Comparison of ENCODE assay signal across 25 cellular contexts in genomic region chr3:141449424-141449823, GRCh38. TPM values are rescaled to one million over a fixed set of nuclear protein-coding genes. Genes with fewer than 3 reads are reported as not detected.
DNase-seq lines count a peak whose midpoint lies in the region; ATAC-seq, FAIRE-seq and TF ChIP-seq lines count a peak whose summit lies in the region.
"Had no signal": no experiment of that assay in that cellular context is flagged by ENCODE, and none has a peak within 500 bp of the region (broad histone marks: within the 10 kb centered on the region; RNA-seq: fewer than 3 reads in every experiment).

No MANE protein-coding gene starts in this region.

- H3K4me3 ChIP-seq in cardiac muscle cell (no peak overlapping the region), mesodermal cell (ENCODE audit: extremely low read depth, insufficient read depth, low read length, poor library complexity, severe bottlenecking) (no peak overlapping the region), transverse colon (no peak overlapping the region)
- H3K4me3 ChIP-seq: esophagus squamous epithelium had no signal

- ATAC-seq in HG03442 (IDR thresholded peaks at IDR 0.05; ENCODE audit: unreplicated experiment): no peak
- ATAC-seq: activated T-cell treated with anti-CD3 and anti-CD28 coated beads, Interleukin-2, amount 50 U/mL, for 4 hours; effector memory CD8-positive, alpha-beta T cell; left colon had no signal

- TF ChIP-seq EP300 in transverse colon (IDR thresholded peaks at IDR 0.05; ENCODE audit: low read depth): no peak

- no peaks in the 10 kb centered on the region for H3K36me3 ChIP-seq in cardiac muscle cell
- H3K36me3 ChIP-seq in mesodermal cell (ENCODE audit: control insufficient read depth, insufficient read depth, low read length): peaks cover 21% of the 10 kb centered on the region
- peaks cover 0 to 24% (median 5%) of the 10 kb centered on the region in 4 donors for H3K36me3 ChIP-seq in transverse colon
- H3K36me3 ChIP-seq: neutrophil had no signal

- TF ChIP-seq CTCF in cardiac muscle cell (IDR thresholded peaks at IDR 0.05; ENCODE audit: low read depth, low read length) (no peak), transverse colon (IDR thresholded peaks at IDR 0.05) (no peak)

- TF ChIP-seq POLR2A in transverse colon (IDR thresholded peaks at IDR 0.05): no peak

- no peak for FAIRE-seq in urothelium cell line (lab: Jason Lieb, UNC)
- FAIRE-seq: H1 had no signal

- H3K27ac ChIP-seq in cardiac muscle cell: peak overlapping the region; percentile 43
- peak overlapping the region; percentile 29 for H3K27ac ChIP-seq in mesodermal cell (ENCODE audit: low read depth, low read length, severe bottlenecking)
- peak overlapping the region in 3 of 4 donors; percentile 8 to 53 (median 26) for H3K27ac ChIP-seq in transverse colon
- H3K27ac ChIP-seq: neutrophil had no signal

- no peaks in the 10 kb centered on the region for H3K27me3 ChIP-seq in cardiac muscle cell
- no peaks in the 10 kb centered on the region for H3K27me3 ChIP-seq in transverse colon
- H3K27me3 ChIP-seq: neutrophil had no signal

- DNase-seq in cardiac muscle cell (ENCODE audit: low read depth in 1 of 2, low spot score in 1 of 2) (no peak), cardiac septum (ENCODE audit: low spot score) (no peak), SK-N-DZ (ENCODE audit: low spot score) (peak; percentile 54), transverse colon (no peak), urothelium cell line (ENCODE audit: low spot score) (no peak), retina (no peak)
- DNase-seq: activated CD4-positive, alpha-beta T cell treated with anti-CD3 and anti-CD28 coated beads, Interleukin-2, amount 50 U/mL, for 48 hours; activated naive CD4-positive, alpha-beta T cell treated with anti-CD3 and anti-CD28 coated beads, Interleukin-2, amount 10 ng/mL, durations not matched to agents 7 days and 5 days; activated T-cell treated with anti-CD3 and anti-CD28 coated beads, Interleukin-2, amount 50 U/mL, for 4 hours; CD4-positive, CD25-positive, alpha-beta regulatory T cell; effector memory CD8-positive, alpha-beta T cell; esophagus squamous epithelium; KBM-7; left colon; MV-4-11; NCI-H1930; NCI-H345; OCI-M1; SHP77 treated with DMSO at 0.1 percent for 48 hours; stimulated activated CD4-positive, alpha-beta T cell treated with anti-CD3 and anti-CD28 coated beads, Interleukin-12 subunit alpha, Interleukin-12 subunit beta, amount 100 ng/mL, for 4 hours; substantia nigra had no signal

- H3K4me1 ChIP-seq in cardiac muscle cell (ENCODE audit: low read depth) (no peaks in the 10 kb centered on the region), mesodermal cell (ENCODE audit: control insufficient read depth, insufficient read depth, low read length, poor library complexity, severe bottlenecking) (peaks cover 11% of the 10 kb centered on the region), transverse colon (peaks cover 0 to 25% (median 13%) of the 10 kb centered on the region in 4 donors)

- in situ Hi-C loops in transverse colon (cut with MboI; ENCODE audit: low pct_ligation_motif_present in 1 of 4, low pct_unique_long_range_greater_than_20kb in 1 of 4, low sequenced_read_pairs in 3 of 4): loop anchor here in 1 of 4 donors (10.0 kb wide), 1 partner anchor 95 kb away; no protein-coding TSS in a partner anchor

- intact Hi-C loops in cardiac septum (cut with DNase I) (loop anchor here (10.0 kb wide), 1 partner anchor 215 kb away; the partner anchor contains the start of gene PXYLP1), transverse colon (cut with DNase I; ENCODE audit: low total_unique reads) (no loop called here)

- H3K9me3 ChIP-seq in cardiac muscle cell (ENCODE audit: low read depth) (no peaks in the 10 kb centered on the region), mesodermal cell (ENCODE audit: control insufficient read depth, low read length) (no peaks in the 10 kb centered on the region), transverse colon (no peaks in the 10 kb centered on the region)
- H3K9me3 ChIP-seq: esophagus squamous epithelium, neutrophil had no signal

- WGBS in mesodermal cell (ENCODE audit: insufficient coverage in 2 of 2), 2 experiments: 91 to 100% methylated on average over 1 to 2 of the region's 6 CpGs
- WGBS in transverse colon (ENCODE audit: low coverage in 1 of 2), 2 donors: 78% methylated on average over 2 to 6 of the region's 6 CpGs

RNA-seq across cellular contexts. Expression of gene RASA2, which starts 37.4 kb away (rescaled TPM):
- total RNA-seq in cardiac muscle cell (4.4 and 18.0 TPM in 2 replicates), cardiac septum (7.1 TPM), transverse colon (10 to 100 TPM in 3 of 4 donors, 1 to 10 TPM in 1; 9.0 to 70.3 (median 21.5) TPM)
- 6.3 and 6.5 TPM in 2 replicates for polyA plus RNA-seq in cardiac muscle cell
- polyA plus RNA-seq in SK-N-DZ (2014; cell fraction: cytosol; rRNA removed): 5.5 and 8.6 TPM in 2 replicates
- 15.5 and 16.1 TPM in 2 replicates for polyA plus RNA-seq in SK-N-DZ (2014; cell fraction: nucleus; rRNA removed)
- 14.2 TPM for polyA plus RNA-seq in mesodermal cell (2013, experiment 1 of 2)
- 11.3 TPM for polyA plus RNA-seq in mesodermal cell (2013, experiment 2 of 2)
